29 cellular contexts compared by ENCODE assay signal in the genomic region with DNA sequence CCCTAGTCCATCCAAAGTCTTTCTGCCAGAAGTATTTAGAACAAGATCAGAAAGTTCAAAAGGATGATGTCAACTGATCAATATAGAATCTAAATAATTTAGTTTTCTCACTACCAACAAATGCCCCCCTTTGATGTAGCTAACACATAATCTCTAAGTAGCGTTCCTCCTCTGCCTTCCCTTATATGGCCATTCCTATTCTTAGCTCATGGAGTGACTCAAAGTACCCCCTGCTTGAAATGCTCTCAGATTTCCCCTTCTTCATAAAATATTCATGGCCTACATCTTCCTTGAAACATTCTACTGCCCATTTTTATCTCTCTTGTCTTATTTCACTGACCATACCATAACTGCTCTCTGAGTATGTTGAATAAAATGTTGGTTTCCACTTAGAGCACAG.
"Had no signal": no experiment of that assay in that cellular context is flagged by ENCODE, and none has a peak within 500 bp of the region (broad histone marks: within the 10 kb centered on the region; RNA-seq: fewer than 3 reads in every experiment).

No MANE protein-coding gene starts in this region.

- H3K4me1 ChIP-seq: ascending aorta had no signal

- DNase-seq: activated CD4-positive, alpha-beta T cell treated with anti-CD3 and anti-CD28 coated beads, Interleukin-2, amount 10 ng/mL, durations not matched to agents 7 days and 5 days; activated CD4-positive, alpha-beta T cell treated with anti-CD3 and anti-CD28 coated beads, Interleukin-2, amount 50 U/mL, for 48 hours; activated CD8-positive, alpha-beta T cell treated with anti-CD3 and anti-CD28 coated beads, Interleukin-2, amount 10 ng/mL, durations not matched to agents 7 days and 5 days; activated gamma-delta T cell; activated naive CD4-positive, alpha-beta T cell treated with Interleukin-2 at 50 U/mL for 16 hours; activated naive CD8-positive, alpha-beta T cell treated with anti-CD3 and anti-CD28 coated beads, Interleukin-2, amount 10 ng/mL, durations not matched to agents 7 days and 5 days; activated T-cell treated with anti-CD3 and anti-CD28 coated beads, Interleukin-2, amount 50 U/mL, for 24 hours; amygdala; caudate nucleus; cerebellar nuclear complex; MM.1S; MV-4-11; NCI-H1092; NCI-H1436 treated with DMSO at 0.1 percent for 48 hours; NCI-H1694 treated with DMSO at 0.1 percent for 48 hours; NCI-H2029 treated with DMSO at 0.1 percent for 48 hours; NCI-H2107; NCI-H226; NCI-H446 treated with DMSO at 0.1 percent for 48 hours; NCI-H524; OCI-M1; Right ventricle myocardium superior; SW 1271; T-helper 1 cell; T-helper 2 cell; T-helper 9 cell; WERI-Rb-1 had no signal

- H3K4me3 ChIP-seq: ascending aorta had no signal

- H3K36me3 ChIP-seq: ascending aorta, WERI-Rb-1 had no signal

- ATAC-seq: activated CD8-positive, alpha-beta T cell treated with anti-CD3 and anti-CD28 coated beads, Interleukin-2, amount 10 ng/mL, durations not matched to agents 7 days and 5 days had no signal

- H3K27me3 ChIP-seq: ascending aorta had no signal

- H3K9me3 ChIP-seq: ascending aorta had no signal

- H3K27ac ChIP-seq: ascending aorta, KMS-11, WERI-Rb-1 had no signal

- H3K9ac ChIP-seq: KMS-11 had no signal

- H3K4me2 ChIP-seq: KMS-11 had no signal
